8 cellular contexts compared by ENCODE assay signal in the genomic region with DNA sequence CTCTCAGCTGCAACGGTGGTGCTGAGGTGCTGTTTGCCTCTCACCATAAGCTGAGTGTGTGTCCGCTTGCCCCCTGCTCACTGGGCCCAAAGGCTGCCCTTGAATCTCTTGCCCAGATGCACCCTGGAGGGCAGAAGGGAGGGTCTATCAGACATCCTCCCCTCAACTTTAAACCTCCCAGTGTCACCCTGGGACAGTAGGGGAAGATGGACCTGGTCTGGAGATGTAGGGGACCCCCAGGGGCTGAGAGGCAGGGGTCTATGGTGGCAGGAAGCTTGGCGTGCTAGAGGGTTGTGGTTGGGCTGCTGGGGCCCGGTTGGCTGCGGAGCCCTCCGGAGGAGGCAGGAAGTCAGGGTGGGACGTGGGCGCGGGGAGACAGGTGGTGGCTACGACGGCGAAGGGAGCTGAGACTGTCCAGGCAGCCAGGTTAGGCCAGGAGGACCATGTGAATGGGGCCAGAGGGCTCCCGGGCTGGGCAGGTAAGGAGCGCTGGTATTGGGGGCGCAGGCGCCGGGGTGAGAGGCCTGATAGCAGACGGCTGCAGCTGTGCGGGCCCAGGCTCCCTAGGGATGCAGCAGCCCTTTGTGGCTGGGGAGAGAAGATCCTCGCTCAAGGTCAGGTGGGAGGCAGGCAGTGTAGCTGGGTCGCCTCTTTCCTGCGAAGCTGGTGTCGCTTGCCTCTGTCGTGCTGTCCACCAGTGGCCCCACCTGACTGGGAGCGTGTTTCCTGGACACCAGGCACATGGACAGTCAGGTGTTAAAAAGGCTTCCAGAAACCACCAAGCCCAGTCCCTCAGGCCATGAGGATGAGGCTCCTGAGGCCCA. TPM values are rescaled to one million over a fixed set of nuclear protein-coding genes. Genes with fewer than 3 reads are reported as not detected.
DNase-seq lines count a peak whose midpoint lies in the region; ATAC-seq, FAIRE-seq and TF ChIP-seq lines count a peak whose summit lies in the region.

A gene (plus strand): TSS at position 373 of the 824 bp plus-strand sequence. CDS start 23,065 bp downstream, outside the sequence.

- H4K20me1 ChIP-seq in DND-41 (ENCODE audit: insufficient read depth, low read length) = no peaks in the 10 kb centered on the region

- H3K27me3 ChIP-seq in DND-41 (ENCODE audit: insufficient read depth, low read length, poor library complexity) (no peaks in the 10 kb centered on the region), SJCRH30 (peaks cover 13% of the 10 kb centered on the region; the same call in 1 of the 2 replicates), psoas muscle (ENCODE audit: insufficient read depth in 3 of 3, low read length in 2 of 3) (peaks cover 0 to 2% (median 0%) of the 10 kb centered on the region in 3 donors)

- H3K9ac ChIP-seq in DND-41 (ENCODE audit: low read depth, low read length) = peak within 1 kb of the TSS; percentile 70

- peak within 1 kb of the TSS; percentile 81 for H3K4me2 ChIP-seq in DND-41 (ENCODE audit: insufficient read depth, low read length)

- FAIRE-seq in urothelium cell line (lab: Jason Lieb, UNC) = no peak

- no peaks in the 10 kb centered on the region for H3K9me3 Mint-ChIP-seq in activated naive CD8-positive, alpha-beta T cell (ENCODE audit: low read depth)

- H3K36me3 ChIP-seq in DND-41 (ENCODE audit: insufficient read depth, low read length) = peaks cover 5% of the 10 kb centered on the region; the same call in 1 of the 2 replicates
- H3K36me3 ChIP-seq in SJCRH30 = no peaks in the 10 kb centered on the region
- no peaks in the 10 kb centered on the region for H3K36me3 ChIP-seq in psoas muscle (ENCODE audit: insufficient read depth in 1 of 2, low read depth in 1 of 2)

- no peaks in the 10 kb centered on the region for H3K27me3 Mint-ChIP-seq in activated naive CD8-positive, alpha-beta T cell

- DNase-seq in DND-41 (peak; percentile 87), SJCRH30 (peak; percentile 39 to 54), psoas muscle (no peak), coronary artery (ENCODE audit: low spot score) (no peak), dermis blood vessel endothelial cell (no peak), urothelium cell line (ENCODE audit: low spot score) (no peak)

- H3K4me1 ChIP-seq in DND-41 (ENCODE audit: insufficient read depth, low read length) (peaks cover 89% of the 10 kb centered on the region), SJCRH30 (peaks cover 21% of the 10 kb centered on the region), psoas muscle (peaks cover 19% of the 10 kb centered on the region)

- H3K36me3 Mint-ChIP-seq in activated naive CD8-positive, alpha-beta T cell = peaks cover 2% of the 10 kb centered on the region

- TF ChIP-seq CTCF in DND-41 (IDR thresholded peaks at IDR 0.05; ENCODE audit: borderline replicate concordance, extremely low read depth, low read length, poor library complexity, severe bottlenecking) (no peak), psoas muscle (IDR thresholded peaks at IDR 0.05) (no peak), coronary artery (IDR thresholded peaks at IDR 0.05) (no peak)

- H3K27ac ChIP-seq in DND-41 (ENCODE audit: low read length) (peak within 1 kb of the TSS; percentile 98), SJCRH30 (no peak within 1 kb of the TSS), psoas muscle (peak within 1 kb of the TSS; percentile 69), coronary artery (peak within 1 kb of the TSS in 1 of 2 donors; percentile 64)

- no peaks in the 10 kb centered on the region for H3K9me3 ChIP-seq in DND-41 (ENCODE audit: insufficient read depth, low read length, severe bottlenecking)
- H3K9me3 ChIP-seq in SJCRH30 (replicated peaks) = no peaks in the 10 kb centered on the region
- H3K9me3 ChIP-seq in psoas muscle = no peaks in the 10 kb centered on the region

- intact Hi-C loops in psoas muscle (cut with DNase I) = loop anchor here in 1 of 2 donors (5.0 kb wide), 1 partner anchor 46 kb away; no protein-coding TSS in a partner anchor

- peak; percentile 69 for ATAC-seq in DND-41 (ENCODE audit: insufficient read depth, low read depth)
- ATAC-seq in psoas muscle = no peak
- ATAC-seq in GM21737 (IDR thresholded peaks at IDR 0.05; ENCODE audit: unreplicated experiment) = no peak

- peak within 1 kb of the TSS; percentile 100 for H3K4me3 Mint-ChIP-seq in activated naive CD8-positive, alpha-beta T cell

- H3K4me1 Mint-ChIP-seq in activated naive CD8-positive, alpha-beta T cell (ENCODE audit: low read depth) = peaks cover 72% of the 10 kb centered on the region

- H3K79me2 ChIP-seq in DND-41 (ENCODE audit: insufficient read depth, low read length) = peaks cover 54% of the 10 kb centered on the region

- 64 to 78% (median 68%) methylated on average over 25 of the region's 25 CpGs for WGBS in psoas muscle, 3 donors

- H3K4me3 ChIP-seq in DND-41 (ENCODE audit: low read depth in 1 of 2, low read length in 2 of 2) (peak within 1 kb of the TSS; percentile 19 to 63), SJCRH30 (no peak within 1 kb of the TSS), psoas muscle (no peak within 1 kb of the TSS), coronary artery (no peak within 1 kb of the TSS)

- peak within 1 kb of the TSS; percentile 66 for H2AFZ ChIP-seq in DND-41 (ENCODE audit: low read depth, low read length)

- peak within 1 kb of the TSS; percentile 99 for H3K27ac Mint-ChIP-seq in activated naive CD8-positive, alpha-beta T cell

RNA-seq across cellular contexts. Expression of the gene that starts here (rescaled TPM):
- total RNA-seq in SJCRH30 (2014; rRNA removed; shearing (Covaris generic)) = 0.43 TPM in 1 of 2 replicates, not detected in the other
- total RNA-seq in psoas muscle (under 1 TPM; 0.77 to 0.89 (median 0.82) TPM), dermis blood vessel endothelial cell (0.09 and 0.17 TPM in 2 replicates)
- under 1 TPM; 0.10 to 0.27 (median 0.26) TPM for polyA plus RNA-seq in psoas muscle

Comparison
In these comparisons a context has a peak if more than half of its experiments do, and no peak if none do; other contexts are left out.
1. Peak in DNase-seq in SJCRH30; RNA of the gene not detected or under 1 TPM.
2. H3K4me3 ChIP-seq: peak in DND-41 (2 of 2); none in SJCRH30 (single experiment), psoas muscle (single experiment) and coronary artery (single experiment).